In genomic region chr1:27772932-27773731, GRCh38 we compare ENCODE assay signal across 8 cellular contexts. TPM values are rescaled to one million over a fixed set of nuclear protein-coding genes. Genes with fewer than 3 reads are reported as not detected.
DNase-seq lines count a peak whose midpoint lies in the region; ATAC-seq and TF ChIP-seq lines count a peak whose summit lies in the region.

Gene STX12 (plus strand): TSS chr1:27773219. CDS start chr1:27773308, 89 bp downstream.

- peak; percentile 100 for DNase-seq in AG10803 (ENCODE audit: low read depth)
- peak; percentile 94 for DNase-seq in NCI-H460 (ENCODE audit: extremely low read depth, low read depth)
- DNase-seq in activated CD4-positive, CD25-positive, alpha-beta regulatory T cell treated with anti-CD3 and anti-CD28 coated beads, Interleukin-2, amount 50 U/mL, for 72 hours, result peak; percentile 98
- DNase-seq in cerebellar nuclear complex (lab: John Stamatoyannopoulos, UW), result peak; percentile 98 to 99
- DNase-seq in islet precursor cell, result peak; percentile 100
- peak; percentile 99 for DNase-seq in stimulated activated CD4-positive, alpha-beta T cell treated with anti-CD3 and anti-CD28 coated beads, Interleukin-12 subunit alpha, Interleukin-12 subunit beta, amount 100 ng/mL, for 48 hours (ENCODE audit: low read depth in 2 of 3, low spot score in 1 of 3)

- TF ChIP-seq CTCF in AG10803 (conservative IDR thresholded peaks at IDR 0.05; ENCODE audit: low read length), result no peak

- peak within 1 kb of the TSS; percentile 97 for H3K4me3 ChIP-seq in AG10803 (ENCODE audit: low read length)

- ATAC-seq in GM19043 (IDR thresholded peaks at IDR 0.05; ENCODE audit: low read depth, unreplicated experiment) (peak; percentile 67), HG03378 (IDR thresholded peaks at IDR 0.05; ENCODE audit: unreplicated experiment) (peak; percentile 89)

RNA-seq across cellular contexts. Expression of gene STX12, which starts in this region (rescaled TPM):
- total RNA-seq in NCI-H460 (2014; rRNA removed; shearing (Covaris generic)), result 17.6 and 18.5 TPM in 2 replicates
- 7.2 and 14.9 TPM in 2 replicates for polyA plus RNA-seq in NCI-H460 (2014; cell fraction: nucleus; rRNA removed)

Comparison
In these comparisons a context has a peak if more than half of its experiments do, and no peak if none do; other contexts are left out.
1. Peak in every context shown above with its lines: DNase-seq, ATAC-seq and H3K4me3 ChIP-seq.